Comparison of ENCODE assay signal across 29 cellular contexts in genomic region chr15:51444807-51445206, GRCh38.
"Had no signal": no experiment of that assay in that cellular context is flagged by ENCODE, and none has a peak within 500 bp of the region (broad histone marks: within the 10 kb centered on the region; RNA-seq: fewer than 3 reads in every experiment).

No MANE protein-coding gene starts in this region.

- H3K4me2 ChIP-seq: smooth muscle cell had no signal

- H3K9ac ChIP-seq: parathyroid adenoma had no signal

- H3K79me2 ChIP-seq: parathyroid adenoma had no signal

- H2AFZ ChIP-seq: parathyroid adenoma had no signal

- H3K27me3 ChIP-seq: neutrophil, spleen, suprapubic skin, testis, tibial artery, transverse colon, upper lobe of right lung, uterus had no signal

- H3K36me3 ChIP-seq: uterus had no signal

- H3K9me3 ChIP-seq: neutrophil, psoas muscle, spleen, suprapubic skin, testis, tibial artery, transverse colon, upper lobe of right lung, uterus had no signal

- DNase-seq: naive thymus-derived CD8-positive, alpha-beta T cell; nephron progenitor cell; nucleus accumbens; posterior cingulate gyrus; psoas muscle; right cardiac atrium; spleen; stimulated activated CD4-positive, alpha-beta T cell treated with anti-CD3 and anti-CD28 coated beads, Interleukin-12 subunit alpha, Interleukin-12 subunit beta, amount 100 ng/mL, for 4 hours; stimulated activated CD4-positive, alpha-beta T cell treated with anti-CD3 and anti-CD28 coated beads, Interleukin-1b, Interleukin-23, amount 100 ng/mL, for 48 hours; stimulated activated CD4-positive, alpha-beta T cell treated with anti-CD3 and anti-CD28 coated beads, Interleukin-4, amount 100 ng/mL, for 1 hour; stimulated activated CD4-positive, alpha-beta T cell treated with anti-CD3 and anti-CD28 coated beads, Interleukin-4, amount 100 ng/mL, for 4 hours; stimulated activated CD8-positive, alpha-beta memory T cell treated with anti-CD3 and anti-CD28 coated beads, Interleukin-4, amount 100 ng/mL, for 48 hours; stimulated activated naive CD4-positive, alpha-beta T cell; stimulated activated naive CD8-positive, alpha-beta T cell treated with anti-CD3 and anti-CD28 coated beads, Interleukin-15, amount 100 ng/mL, for 72 hours; stimulated activated naive CD8-positive, alpha-beta T cell treated with anti-CD3 and anti-CD28 coated beads, Interleukin-15, Interleukin-2, amounts not matched to agents 100 U/mL and 50 U/mL, for 24 hours; substantia nigra; testis; tibial artery; transverse colon; upper lobe of right lung; uterus had no signal

- H3K4me3 ChIP-seq: psoas muscle, skin epidermis, smooth muscle cell, spleen, suprapubic skin, testis, tibial artery, transverse colon, upper lobe of right lung, uterus had no signal

- H3K4me1 ChIP-seq: parathyroid adenoma, psoas muscle, spleen, suprapubic skin, testis, tibial artery, transverse colon, upper lobe of right lung, uterus had no signal

- H3K27ac ChIP-seq: neutrophil, parathyroid adenoma, psoas muscle, skin epidermis, spleen, suprapubic skin, testis, tibial artery, transverse colon, upper lobe of right lung, uterus had no signal

- ATAC-seq: naive thymus-derived CD8-positive, alpha-beta T cell; natural killer cell treated with Interleukin-12 subunit alpha and Interleukin-12 subunit beta and Interleukin-15 and Interleukin-18, amount 100 ng/mL, for 72 hours; psoas muscle; right cardiac atrium; sciatic nerve; stimulated activated memory B cell treated with anti-CD40 and anti-IgM and Interleukin-4, amounts not matched to agents 10 μg/mL and 1 μg/mL and 100 μg/mL, for 72 hours; stimulated activated naive CD8-positive, alpha-beta T cell treated with anti-CD3 and anti-CD28 coated beads, Interleukin-15, amount 100 ng/mL, for 72 hours; stimulated activated naive CD8-positive, alpha-beta T cell treated with anti-CD3 and anti-CD28 coated beads, Interleukin-15, Interleukin-2, amounts not matched to agents 100 U/mL and 50 U/mL, for 24 hours; upper lobe of right lung had no signal
